In the genomic region with DNA sequence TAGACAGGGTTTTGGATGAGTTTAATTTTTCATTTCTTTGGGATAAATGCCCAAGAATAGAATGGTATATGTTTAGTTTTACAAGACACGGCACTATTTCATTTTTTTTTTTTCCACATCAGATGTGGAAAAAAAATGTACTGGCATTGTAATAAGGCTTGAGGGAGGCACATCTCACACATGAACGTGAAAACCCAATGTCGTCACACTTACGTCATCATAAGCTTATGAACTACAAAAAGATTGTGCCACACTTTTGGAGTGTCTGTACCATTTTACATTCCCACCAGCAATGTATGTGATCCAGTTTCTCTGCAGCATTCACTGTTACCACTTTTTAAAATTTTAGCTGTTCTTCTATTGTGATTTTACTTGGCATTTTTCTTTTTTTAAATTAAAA, we compare ENCODE assay signal across 24 cellular contexts.
"Had no signal": no experiment of that assay in that cellular context is flagged by ENCODE, and none has a peak within 500 bp of the region (broad histone marks: within the 10 kb centered on the region; RNA-seq: fewer than 3 reads in every experiment).

No MANE protein-coding gene starts in this region.

- H2AFZ ChIP-seq: neural progenitor cell had no signal

- H3K9me3 ChIP-seq: ovary, psoas muscle, sigmoid colon, testis had no signal

- H3K36me3 ChIP-seq: ovary had no signal

- H3K4me1 ChIP-seq: neural progenitor cell, psoas muscle, sigmoid colon, testis, tibial artery had no signal

- H3K27ac ChIP-seq: epithelial cell of prostate, neural progenitor cell, ovary, psoas muscle, sigmoid colon, testis, tibial artery had no signal

- H3K27ac Mint-ChIP-seq: memory B cell; nephron; neural progenitor cell; stimulated activated effector memory CD8-positive, alpha-beta T cell treated with anti-CD3 and anti-CD28 coated beads, Interleukin-12 subunit alpha, Interleukin-12 subunit beta, amount 100 ng/mL, for 72 hours; type B pancreatic cell had no signal

- H3K4me3 Mint-ChIP-seq: memory B cell; nephron; neural progenitor cell; stimulated activated effector memory CD8-positive, alpha-beta T cell treated with anti-CD3 and anti-CD28 coated beads, Interleukin-12 subunit alpha, Interleukin-12 subunit beta, amount 100 ng/mL, for 72 hours; type B pancreatic cell had no signal

- H3K9me3 Mint-ChIP-seq: memory B cell; stimulated activated effector memory CD8-positive, alpha-beta T cell treated with anti-CD3 and anti-CD28 coated beads, Interleukin-12 subunit alpha, Interleukin-12 subunit beta, amount 100 ng/mL, for 72 hours; type B pancreatic cell had no signal

- H3K4me3 ChIP-seq: dorsolateral prefrontal cortex, lung, neural progenitor cell, ovary, psoas muscle, sigmoid colon, testis, tibial artery had no signal

- H3K4me1 Mint-ChIP-seq: nephron; neural progenitor cell; stimulated activated effector memory CD8-positive, alpha-beta T cell treated with anti-CD3 and anti-CD28 coated beads, Interleukin-12 subunit alpha, Interleukin-12 subunit beta, amount 100 ng/mL, for 72 hours had no signal

- H3K27me3 ChIP-seq: neural progenitor cell, sigmoid colon, testis, tibial artery had no signal

- ATAC-seq: esophagus mucosa; psoas muscle; right cardiac atrium; stimulated activated effector memory CD8-positive, alpha-beta T cell treated with anti-CD3 and anti-CD28 coated beads, Interleukin-12 subunit alpha, Interleukin-12 subunit beta, amount 100 ng/mL, for 72 hours; stimulated activated naive CD8-positive, alpha-beta T cell treated with anti-CD3 and anti-CD28 coated beads, Interleukin-15, Interleukin-2, amounts not matched to agents 100 U/mL and 50 U/mL, for 24 hours had no signal

- H3K4me2 ChIP-seq: neural progenitor cell had no signal

- H3K9ac ChIP-seq: neural progenitor cell had no signal

- H3K27me3 Mint-ChIP-seq: memory B cell, type B pancreatic cell had no signal

- DNase-seq: cerebellar nuclear complex; dorsolateral prefrontal cortex; effector CD4-positive, alpha-beta T cell; hypothalamus; occipital lobe; ovary; posterior cingulate gyrus; psoas muscle; right cardiac atrium; sigmoid colon; stimulated activated CD4-positive, alpha-beta T cell treated with anti-CD3 and anti-CD28 coated beads, Interleukin-2, amount 100 ng/mL, for 24 hours; stimulated activated CD4-positive, alpha-beta T cell treated with anti-CD3 and anti-CD28 coated beads, Interleukin-4, amount 100 ng/mL, for 24 hours; stimulated activated naive CD8-positive, alpha-beta T cell treated with anti-CD3 and anti-CD28 coated beads, Interleukin-15, Interleukin-2, amounts not matched to agents 100 U/mL and 50 U/mL, for 24 hours; substantia nigra; testis; tibial artery had no signal
